ENCODE assay signal across 8 cellular contexts in the genomic region with DNA sequence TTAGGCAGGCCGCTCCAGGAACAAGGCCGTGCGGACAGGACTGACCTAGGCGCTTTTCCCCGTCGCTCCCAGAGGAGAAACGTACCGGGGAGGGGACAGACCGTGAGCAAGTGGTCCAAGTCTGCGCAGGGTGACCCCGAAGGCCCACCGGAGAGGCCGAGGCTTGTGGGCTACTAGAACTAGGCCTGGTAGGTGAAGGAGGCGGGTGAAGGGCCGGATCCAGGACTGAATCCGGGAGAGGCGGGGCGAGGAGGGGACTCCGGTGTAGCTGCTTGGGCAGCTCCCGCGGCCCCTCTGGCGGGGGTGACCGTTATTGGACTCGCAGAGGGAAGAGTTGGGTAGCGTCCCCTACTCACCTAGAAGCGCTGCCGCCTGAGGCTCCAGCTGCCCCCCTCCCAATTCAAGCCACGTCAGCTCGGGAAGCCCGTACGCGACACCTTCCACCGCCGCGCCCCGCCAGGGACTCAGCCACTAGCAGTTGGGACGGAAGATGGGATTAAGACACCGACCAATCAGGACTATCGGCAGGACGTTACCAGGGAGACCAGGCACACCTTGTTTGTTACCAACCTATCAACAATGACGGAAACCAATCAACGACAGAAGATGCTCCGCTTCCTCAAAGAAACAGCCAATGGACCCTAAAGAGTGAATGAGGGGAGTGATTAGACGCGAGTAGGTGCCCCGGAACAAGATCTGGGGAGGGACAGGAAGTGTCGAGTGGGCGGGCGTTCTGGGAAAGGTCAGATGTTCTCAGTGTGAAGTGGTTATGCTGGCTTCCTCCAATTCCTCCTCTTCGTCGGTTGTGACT. TPM values are rescaled to one million over a fixed set of nuclear protein-coding genes. Genes with fewer than 3 reads are reported as not detected.
A peak's percentile ranks its signal among the peaks of the same experiment; 100 is the strongest.
DNase-seq lines count a peak whose midpoint lies in the region; ATAC-seq and TF ChIP-seq lines count a peak whose summit lies in the region.

A gene with protein sequence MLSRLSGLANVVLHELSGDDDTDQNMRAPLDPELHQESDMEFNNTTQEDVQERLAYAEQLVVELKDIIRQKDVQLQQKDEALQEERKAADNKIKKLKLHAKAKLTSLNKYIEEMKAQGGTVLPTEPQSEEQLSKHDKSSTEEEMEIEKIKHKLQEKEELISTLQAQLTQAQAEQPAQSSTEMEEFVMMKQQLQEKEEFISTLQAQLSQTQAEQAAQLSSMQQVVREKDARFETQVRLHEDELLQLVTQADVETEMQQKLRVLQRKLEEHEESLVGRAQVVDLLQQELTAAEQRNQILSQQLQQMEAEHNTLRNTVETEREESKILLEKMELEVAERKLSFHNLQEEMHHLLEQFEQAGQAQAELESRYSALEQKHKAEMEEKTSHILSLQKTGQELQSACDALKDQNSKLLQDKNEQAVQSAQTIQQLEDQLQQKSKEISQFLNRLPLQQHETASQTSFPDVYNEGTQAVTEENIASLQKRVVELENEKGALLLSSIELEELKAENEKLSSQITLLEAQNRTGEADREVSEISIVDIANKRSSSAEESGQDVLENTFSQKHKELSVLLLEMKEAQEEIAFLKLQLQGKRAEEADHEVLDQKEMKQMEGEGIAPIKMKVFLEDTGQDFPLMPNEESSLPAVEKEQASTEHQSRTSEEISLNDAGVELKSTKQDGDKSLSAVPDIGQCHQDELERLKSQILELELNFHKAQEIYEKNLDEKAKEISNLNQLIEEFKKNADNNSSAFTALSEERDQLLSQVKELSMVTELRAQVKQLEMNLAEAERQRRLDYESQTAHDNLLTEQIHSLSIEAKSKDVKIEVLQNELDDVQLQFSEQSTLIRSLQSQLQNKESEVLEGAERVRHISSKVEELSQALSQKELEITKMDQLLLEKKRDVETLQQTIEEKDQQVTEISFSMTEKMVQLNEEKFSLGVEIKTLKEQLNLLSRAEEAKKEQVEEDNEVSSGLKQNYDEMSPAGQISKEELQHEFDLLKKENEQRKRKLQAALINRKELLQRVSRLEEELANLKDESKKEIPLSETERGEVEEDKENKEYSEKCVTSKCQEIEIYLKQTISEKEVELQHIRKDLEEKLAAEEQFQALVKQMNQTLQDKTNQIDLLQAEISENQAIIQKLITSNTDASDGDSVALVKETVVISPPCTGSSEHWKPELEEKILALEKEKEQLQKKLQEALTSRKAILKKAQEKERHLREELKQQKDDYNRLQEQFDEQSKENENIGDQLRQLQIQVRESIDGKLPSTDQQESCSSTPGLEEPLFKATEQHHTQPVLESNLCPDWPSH (N-terminal part only) (minus strand): TSS at position 466 of the 811 bp plus-strand sequence. CDS start 18,770 bp downstream, outside the sequence.

- H2AFZ ChIP-seq in smooth muscle cell (ENCODE audit: low read depth): peak within 1 kb of the TSS; percentile 86

- peaks cover 46% of the 10 kb centered on the region for H3K79me2 ChIP-seq in smooth muscle cell (ENCODE audit: low read depth)

- H3F3A ChIP-seq in smooth muscle cell (ENCODE audit: low read depth): no peaks in the 10 kb centered on the region

- H3K4me2 ChIP-seq in smooth muscle cell: peak within 1 kb of the TSS; percentile 98

- ATAC-seq in GM18909 (IDR thresholded peaks at IDR 0.05; ENCODE audit: poor library complexity, unreplicated experiment) (peak; percentile 97), HG03159 (IDR thresholded peaks at IDR 0.05; ENCODE audit: unreplicated experiment) (peak; percentile 94)

- peak within 1 kb of the TSS; percentile 99 for H3K9ac ChIP-seq in smooth muscle cell (ENCODE audit: low read depth)

- H3K4me3 ChIP-seq in WERI-Rb-1 (ENCODE audit: low read depth, low read length): peak within 1 kb of the TSS; percentile 77
- peak within 1 kb of the TSS; percentile 79 to 89 for H3K4me3 ChIP-seq in cardiac fibroblast (replicated peaks in 1 of 2; ENCODE audit: low read depth in 2 of 2, low read length in 2 of 2)
- H3K4me3 ChIP-seq in smooth muscle cell: peak within 1 kb of the TSS; percentile 85

- H3K27ac ChIP-seq in WERI-Rb-1 (peak within 1 kb of the TSS; percentile 79), smooth muscle cell (ENCODE audit: low read depth) (peak within 1 kb of the TSS; percentile 98)

- TF ChIP-seq CTCF in WERI-Rb-1 (IDR thresholded peaks at IDR 0.05; ENCODE audit: low read depth, low read length) (no peak), cardiac fibroblast (IDR thresholded peaks at IDR 0.05; ENCODE audit: low read depth, low read length) (no peak), smooth muscle cell (IDR thresholded peaks at IDR 0.05; ENCODE audit: borderline replicate concordance, insufficient read depth, poor library complexity, severe bottlenecking) (no peak)

- H3K27me3 ChIP-seq in WERI-Rb-1 (ENCODE audit: insufficient read depth, low read depth, severe bottlenecking): no peaks in the 10 kb centered on the region
- H3K27me3 ChIP-seq in smooth muscle cell (ENCODE audit: low read depth): peaks cover 5% of the 10 kb centered on the region

- H3K36me3 ChIP-seq in WERI-Rb-1: no peaks in the 10 kb centered on the region; the same call in 1 of the 2 replicates
- no peaks in the 10 kb centered on the region for H3K36me3 ChIP-seq in smooth muscle cell (ENCODE audit: low read depth)

- H3K9me3 ChIP-seq in WERI-Rb-1 (ENCODE audit: severe bottlenecking): no peaks in the 10 kb centered on the region
- H3K9me3 ChIP-seq in smooth muscle cell (replicated peaks; ENCODE audit: low read depth): no peaks in the 10 kb centered on the region

- DNase-seq in AG08395 (ENCODE audit: low spot score) (peak; percentile 98), NCI-H2227 (lab: John Stamatoyannopoulos, UW; ENCODE audit: unreplicated experiment) (peak; percentile 94), WERI-Rb-1 (peak; percentile 95), cardiac fibroblast (ENCODE audit: low read depth in 2 of 2) (peak; percentile 99 to 100), iPS-NIHi7 (ENCODE audit: extremely low spot score) (peak; percentile 97), smooth muscle cell (lab: John Stamatoyannopoulos, UW; ENCODE audit: unreplicated experiment) (peak; percentile 83)

- WGBS in smooth muscle cell (ENCODE audit: low lambda C conversion rate): under 1% methylated on average over 41 of the region's 51 CpGs

- peaks cover 42% of the 10 kb centered on the region for H4K20me1 ChIP-seq in smooth muscle cell (ENCODE audit: low read depth)

- peaks cover 20% of the 10 kb centered on the region for H3K4me1 ChIP-seq in smooth muscle cell (ENCODE audit: low read depth)

RNA-seq across cellular contexts. Expression of the gene that starts here (rescaled TPM):
- 68.5 and 84.8 TPM in 2 replicates for total RNA-seq in smooth muscle cell
- 41.9 and 51.1 TPM in 2 replicates for polyA plus RNA-seq in smooth muscle cell

Comparison
In these comparisons a context has a peak if more than half of its experiments do, and no peak if none do; other contexts are left out.
1. Peak in every context shown above with its lines: DNase-seq, ATAC-seq, H3K4me3 ChIP-seq and H3K27ac ChIP-seq.